8 cellular contexts compared by ENCODE assay signal in genomic region chr5:137858223-137858916, GRCh38. TPM values are rescaled to one million over a fixed set of nuclear protein-coding genes. Genes with fewer than 3 reads are reported as not detected.
DNase-seq lines count a peak whose midpoint lies in the region; ATAC-seq and TF ChIP-seq lines count a peak whose summit lies in the region.

No MANE protein-coding gene starts in this region.

- no peak overlapping the region for H3K9ac ChIP-seq in OCI-LY1 (ENCODE audit: low read length)

- H3K4me1 ChIP-seq in OCI-LY1 (ENCODE audit: insufficient read depth, low read length, severe bottlenecking) (peaks cover 5% of the 10 kb centered on the region), thymus (ENCODE audit: control insufficient read depth, insufficient read depth, low read length) (peaks cover 2% of the 10 kb centered on the region)

- peak; percentile 6 to 24 for DNase-seq in foreskin fibroblast
- no peak for DNase-seq in stimulated activated CD4-positive, alpha-beta T cell treated with anti-CD3 and anti-CD28 coated beads, Interleukin-15, amount 100 ng/mL, for 24 hours
- DNase-seq in DMS153 (lab: John Stamatoyannopoulos, UW): no peak
- no peak for DNase-seq in NCI-H1694 treated with DMSO at 0.1 percent for 48 hours (lab: John Stamatoyannopoulos, UW)

- H3K36me3 ChIP-seq in OCI-LY1 (ENCODE audit: insufficient read depth, low read length) (no peaks in the 10 kb centered on the region), thymus (ENCODE audit: control insufficient read depth, insufficient read depth) (no peaks in the 10 kb centered on the region)

- H3K9me3 ChIP-seq in OCI-LY1 (ENCODE audit: low read length): no peaks in the 10 kb centered on the region
- H3K9me3 ChIP-seq in thymus (ENCODE audit: control insufficient read depth): no peaks in the 10 kb centered on the region

- 32% methylated on average over 3 of the region's 3 CpGs for WGBS in thymus

- ATAC-seq in GM18858 (IDR thresholded peaks at IDR 0.05; ENCODE audit: unreplicated experiment) (peak; percentile 75), HG02763 (IDR thresholded peaks at IDR 0.05; ENCODE audit: unreplicated experiment) (peak; percentile 81)

- H3K4me2 ChIP-seq in OCI-LY1 (ENCODE audit: low read length): 0 out of 2 replicates have a peak overlapping the region, but pooled peaks have one; percentile 21

- H3F3A ChIP-seq in OCI-LY1 (ENCODE audit: insufficient read depth, low read length): no peaks in the 10 kb centered on the region

- no peaks in the 10 kb centered on the region for H3K79me2 ChIP-seq in OCI-LY1 (ENCODE audit: insufficient read depth, low read length)

- H3K27me3 ChIP-seq in OCI-LY1 (ENCODE audit: insufficient read depth, low read length) (no peaks in the 10 kb centered on the region), thymus (ENCODE audit: control insufficient read depth, insufficient read depth) (no peaks in the 10 kb centered on the region)

- no peaks in the 10 kb centered on the region for H3K9me2 ChIP-seq in OCI-LY1 (ENCODE audit: low read depth, low read length)

- H2AFZ ChIP-seq in OCI-LY1 (ENCODE audit: low read length): peak overlapping the region; percentile 75; the same call in 1 of the 2 replicates

- H3K4me3 ChIP-seq in OCI-LY1 (ENCODE audit: low read depth, low read length, poor library complexity, severe bottlenecking): no peak overlapping the region
- H3K4me3 ChIP-seq in foreskin fibroblast (ENCODE audit: low read depth in 1 of 2, low read length in 2 of 2): no peak overlapping the region
- peak overlapping the region; percentile 21 for H3K4me3 ChIP-seq in thymus (ENCODE audit: low read length)

- H4K20me1 ChIP-seq in OCI-LY1 (ENCODE audit: insufficient read depth, low read length): no peaks in the 10 kb centered on the region

- no peak for TF ChIP-seq CTCF in OCI-LY1 (IDR thresholded peaks at IDR 0.05; ENCODE audit: low read length)
- TF ChIP-seq CTCF in foreskin fibroblast (IDR thresholded peaks at IDR 0.05; ENCODE audit: low read depth, low read length): no peak

- H3K27ac ChIP-seq in OCI-LY1 (ENCODE audit: low read depth, low read length, poor library complexity, severe bottlenecking) (no peak overlapping the region), thymus (ENCODE audit: low read depth) (no peak overlapping the region)

RNA-seq across cellular contexts. Expression of gene MYOT, which starts 9.3 kb away (rescaled TPM):
- 0.80 TPM for polyA plus RNA-seq in thymus

RNA-seq across cellular contexts. Expression of gene PKD2L2, which starts 30.9 kb away (rescaled TPM):
- polyA plus RNA-seq in thymus: 0.07 TPM

Comparison
In these comparisons a context has a peak if more than half of its experiments do, and no peak if none do; other contexts are left out.
1. DNase-seq: peak in foreskin fibroblast (2 of 2); none in stimulated activated CD4-positive, alpha-beta T cell treated with anti-CD3 and anti-CD28 coated beads, Interleukin-15, amount 100 ng/mL, for 24 hours (single experiment), DMS153 (single experiment) and NCI-H1694 treated with DMSO at 0.1 percent for 48 hours (single experiment).